ENCODE assay signal across 8 cellular contexts in the genomic region with DNA sequence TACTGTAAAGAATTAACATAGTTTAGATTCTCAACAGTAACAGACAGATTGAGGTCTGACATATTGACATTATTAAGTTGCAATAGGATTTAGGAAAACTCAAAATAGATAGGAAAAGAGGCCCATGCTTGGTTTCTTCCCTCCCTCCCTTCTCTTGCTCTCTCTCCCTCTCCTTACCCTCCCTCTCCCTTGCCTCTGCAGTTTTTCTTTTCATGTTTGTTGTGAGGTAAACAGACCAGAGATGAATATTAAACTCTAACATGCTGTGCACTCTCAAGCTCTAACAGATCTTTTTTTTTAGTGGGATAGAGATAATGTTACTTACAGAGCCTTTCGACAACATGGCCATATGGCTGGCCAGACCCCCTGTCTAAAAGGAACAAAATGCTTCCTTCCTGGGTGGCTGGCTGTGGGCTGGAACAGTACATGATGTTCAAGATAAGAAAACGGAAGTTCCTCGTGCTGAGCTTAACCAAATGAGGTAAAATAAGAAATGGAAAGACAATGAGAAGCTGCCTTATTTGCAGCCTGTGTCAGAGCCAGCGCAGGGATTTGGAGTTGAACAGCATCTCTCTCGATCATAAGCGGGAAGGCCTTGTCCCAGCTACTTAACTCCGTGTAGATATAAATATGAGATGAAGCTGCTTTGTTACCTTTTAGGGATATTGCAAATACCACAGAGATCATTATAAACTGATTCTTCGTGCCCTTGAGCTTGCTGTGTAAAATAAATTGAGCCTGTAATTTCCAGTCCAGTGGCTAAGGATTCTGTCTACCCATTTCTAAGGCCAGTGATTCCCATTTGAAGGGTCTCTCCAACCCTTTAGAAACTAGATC.
A peak's percentile ranks its signal among the peaks of the same experiment; 100 is the strongest.
DNase-seq lines count a peak whose midpoint lies in the region; ATAC-seq and TF ChIP-seq lines count a peak whose summit lies in the region.

No MANE protein-coding gene starts in this region.

- H3K79me2 ChIP-seq in hepatocyte = no peaks in the 10 kb centered on the region

- H3K4me1 ChIP-seq in hepatocyte (ENCODE audit: insufficient read depth) = peaks cover 21% of the 10 kb centered on the region
- peaks cover 26% of the 10 kb centered on the region for H3K4me1 ChIP-seq in thymus (ENCODE audit: control insufficient read depth, insufficient read depth, low read length)

- 47% methylated on average over 8 of the region's 8 CpGs for WGBS in hepatocyte (ENCODE audit: low lambda C conversion rate, missing lambda C conversion rate)
- WGBS in thymus = 20% methylated on average over 8 of the region's 8 CpGs

- H3K27me3 Mint-ChIP-seq in activated CD8-positive, alpha-beta memory T cell treated with anti-CD3 and anti-CD28 coated beads, Interleukin-2, amount 10 ng/mL, durations not matched to agents 7 days and 5 days = peaks cover 10% of the 10 kb centered on the region
- H3K27me3 Mint-ChIP-seq in activated CD8-positive, alpha-beta T cell treated with anti-CD3 and anti-CD28 coated beads for 36 hours = no peaks in the 10 kb centered on the region

- intact Hi-C loops in activated CD8-positive, alpha-beta T cell treated with anti-CD3 and anti-CD28 coated beads for 36 hours (cut with micrococcal nuclease) = no loop called here

- no peaks in the 10 kb centered on the region for H3K36me3 Mint-ChIP-seq in activated CD8-positive, alpha-beta memory T cell treated with anti-CD3 and anti-CD28 coated beads, Interleukin-2, amount 10 ng/mL, durations not matched to agents 7 days and 5 days
- no peaks in the 10 kb centered on the region for H3K36me3 Mint-ChIP-seq in activated CD8-positive, alpha-beta T cell treated with anti-CD3 and anti-CD28 coated beads for 36 hours (ENCODE audit: low read depth)

- no peaks in the 10 kb centered on the region for H3K9me2 ChIP-seq in hepatocyte (replicated peaks; ENCODE audit: insufficient read depth)

- H3K4me3 Mint-ChIP-seq in activated CD8-positive, alpha-beta memory T cell treated with anti-CD3 and anti-CD28 coated beads, Interleukin-2, amount 10 ng/mL, durations not matched to agents 7 days and 5 days = no peak overlapping the region
- H3K4me3 Mint-ChIP-seq in activated CD8-positive, alpha-beta T cell treated with anti-CD3 and anti-CD28 coated beads for 36 hours = peak overlapping the region; percentile 49

- no peak overlapping the region for H2AFZ ChIP-seq in hepatocyte

- no peak for DNase-seq in activated CD8-positive, alpha-beta memory T cell treated with anti-CD3 and anti-CD28 coated beads, Interleukin-2, amount 10 ng/mL, durations not matched to agents 7 days and 5 days
- DNase-seq in activated CD8-positive, alpha-beta memory T cell treated with anti-CD3 and anti-CD28 coated beads, Interleukin-2, amount 50 U/mL, for 48 hours = no peak
- DNase-seq in activated CD8-positive, alpha-beta T cell treated with anti-CD3 and anti-CD28 coated beads for 36 hours = peak; percentile 18
- DNase-seq in hepatocyte (ENCODE audit: low spot score) (peak; percentile 51), NCI-H187 treated with DMSO at 0.1 percent for 48 hours (lab: John Stamatoyannopoulos, UW) (no peak), GOT3 (lab: John Stamatoyannopoulos, UW) (no peak)

- TF ChIP-seq CTCF in activated CD8-positive, alpha-beta T cell treated with anti-CD3 and anti-CD28 coated beads for 36 hours (IDR thresholded peaks at IDR 0.05) = no peak
- no peak for TF ChIP-seq CTCF in hepatocyte (IDR thresholded peaks at IDR 0.05; ENCODE audit: poor library complexity)

- CTCF ChIA-PET in activated CD8-positive, alpha-beta memory T cell treated with anti-CD3 and anti-CD28 coated beads, Interleukin-2, amount 10 ng/mL, durations not matched to agents 7 days and 5 days (lab: Charles Lee) = no interaction called here
- CTCF ChIA-PET in activated CD8-positive, alpha-beta T cell treated with anti-CD3 and anti-CD28 coated beads for 36 hours (lab: Charles Lee) = interaction anchor here (1.0 to 2.4 kb wide), 2 partner anchors 10 to 232 kb away, joined by 4 to 5 read pairs; no protein-coding TSS in a partner anchor

- peaks cover 12% of the 10 kb centered on the region for H3K4me1 Mint-ChIP-seq in activated CD8-positive, alpha-beta memory T cell treated with anti-CD3 and anti-CD28 coated beads, Interleukin-2, amount 10 ng/mL, durations not matched to agents 7 days and 5 days
- peaks cover 38% of the 10 kb centered on the region for H3K4me1 Mint-ChIP-seq in activated CD8-positive, alpha-beta T cell treated with anti-CD3 and anti-CD28 coated beads for 36 hours (ENCODE audit: low read depth)

- H3K36me3 ChIP-seq in hepatocyte (replicated peaks; ENCODE audit: insufficient read depth, low read depth) (no peaks in the 10 kb centered on the region), thymus (ENCODE audit: control insufficient read depth, insufficient read depth) (no peaks in the 10 kb centered on the region)

- peak overlapping the region; percentile 82 for H3K27ac ChIP-seq in hepatocyte
- H3K27ac ChIP-seq in thymus (ENCODE audit: low read depth) = peak overlapping the region; percentile 96

- peak; percentile 61 for ATAC-seq in activated CD8-positive, alpha-beta memory T cell treated with anti-CD3 and anti-CD28 coated beads, Interleukin-2, amount 10 ng/mL, durations not matched to agents 7 days and 5 days
- ATAC-seq in activated CD8-positive, alpha-beta T cell treated with anti-CD3 and anti-CD28 coated beads for 36 hours = peak; percentile 67
- ATAC-seq in HG02970 (IDR thresholded peaks at IDR 0.05; ENCODE audit: low FRiP score, unreplicated experiment) = no peak

- H3K27me3 ChIP-seq in hepatocyte (no peaks in the 10 kb centered on the region), thymus (ENCODE audit: control insufficient read depth, insufficient read depth) (no peaks in the 10 kb centered on the region)

- no peaks in the 10 kb centered on the region for H3K9me3 ChIP-seq in hepatocyte (ENCODE audit: low read depth)
- H3K9me3 ChIP-seq in thymus (ENCODE audit: control insufficient read depth) = no peaks in the 10 kb centered on the region

- no peaks in the 10 kb centered on the region for H3K9me3 Mint-ChIP-seq in activated CD8-positive, alpha-beta memory T cell treated with anti-CD3 and anti-CD28 coated beads, Interleukin-2, amount 10 ng/mL, durations not matched to agents 7 days and 5 days (ENCODE audit: low read depth)
- H3K9me3 Mint-ChIP-seq in activated CD8-positive, alpha-beta T cell treated with anti-CD3 and anti-CD28 coated beads for 36 hours = no peaks in the 10 kb centered on the region

- H3K4me3 ChIP-seq in hepatocyte (no peak overlapping the region), thymus (ENCODE audit: low read length) (peak overlapping the region; percentile 41)

- peak overlapping the region; percentile 6 for H3K27ac Mint-ChIP-seq in activated CD8-positive, alpha-beta memory T cell treated with anti-CD3 and anti-CD28 coated beads, Interleukin-2, amount 10 ng/mL, durations not matched to agents 7 days and 5 days
- H3K27ac Mint-ChIP-seq in activated CD8-positive, alpha-beta T cell treated with anti-CD3 and anti-CD28 coated beads for 36 hours = peak overlapping the region; percentile 88

- H3K4me2 ChIP-seq in hepatocyte = peak overlapping the region; percentile 20

- H4K20me1 ChIP-seq in hepatocyte (ENCODE audit: insufficient read depth, poor library complexity, severe bottlenecking) = no peaks in the 10 kb centered on the region

- POLR2A ChIA-PET in activated CD8-positive, alpha-beta T cell treated with anti-CD3 and anti-CD28 coated beads for 36 hours (lab: Charles Lee) = no interaction called here

Comparison
In these comparisons a context has a peak if more than half of its experiments do, and no peak if none do; other contexts are left out.
1. DNase-seq: peak in activated CD8-positive, alpha-beta T cell treated with anti-CD3 and anti-CD28 coated beads for 36 hours (single experiment) and hepatocyte (single experiment); none in activated CD8-positive, alpha-beta memory T cell treated with anti-CD3 and anti-CD28 coated beads, Interleukin-2, amount 10 ng/mL, durations not matched to agents 7 days and 5 days (single experiment), activated CD8-positive, alpha-beta memory T cell treated with anti-CD3 and anti-CD28 coated beads, Interleukin-2, amount 50 U/mL, for 48 hours (single experiment), NCI-H187 treated with DMSO at 0.1 percent for 48 hours (single experiment) and GOT3 (single experiment).